In the genomic region with DNA sequence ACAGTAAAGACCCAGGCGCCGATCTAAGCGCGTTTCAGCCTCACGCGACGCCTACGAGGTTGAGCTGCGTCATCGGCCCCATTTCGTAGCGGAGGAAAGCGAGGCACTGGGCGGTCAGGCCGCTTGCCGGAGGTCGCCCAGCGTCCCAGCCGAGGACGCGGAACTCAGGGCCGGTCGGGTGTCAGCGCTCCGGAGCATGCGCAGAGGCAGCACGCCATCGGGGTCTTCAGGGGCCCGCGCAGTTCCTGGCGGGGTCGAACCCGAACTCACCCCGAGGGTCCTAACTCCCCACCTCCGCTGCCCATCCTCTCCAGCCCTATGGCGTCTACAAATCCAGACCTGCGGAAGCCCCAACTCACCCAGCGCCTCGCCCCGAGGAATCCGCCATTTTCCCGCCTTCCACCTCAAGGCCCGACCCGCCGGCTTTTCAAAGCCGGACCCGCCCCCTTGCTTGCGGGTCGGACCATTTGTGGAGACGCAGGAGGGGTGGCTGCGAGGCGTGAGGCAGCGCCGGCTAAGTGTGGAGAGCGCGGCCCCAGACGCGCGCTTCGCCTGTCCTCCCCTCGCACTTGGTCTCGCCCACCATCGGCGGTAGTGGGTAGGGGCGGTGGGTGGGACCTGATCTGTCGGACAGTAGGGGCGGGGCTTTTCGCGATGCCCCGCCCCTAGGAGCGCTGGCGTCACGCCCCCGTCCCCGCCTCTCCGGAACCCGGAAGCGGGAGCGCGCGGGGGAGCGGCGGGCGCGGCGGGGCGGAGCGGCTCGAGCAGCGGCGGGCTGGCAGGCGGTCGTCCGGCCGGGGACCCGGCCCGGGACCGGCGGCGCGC, we compare ENCODE assay signal across 1 cellular context.
TF ChIP-seq lines count a peak whose summit lies in the region.

A gene with protein sequence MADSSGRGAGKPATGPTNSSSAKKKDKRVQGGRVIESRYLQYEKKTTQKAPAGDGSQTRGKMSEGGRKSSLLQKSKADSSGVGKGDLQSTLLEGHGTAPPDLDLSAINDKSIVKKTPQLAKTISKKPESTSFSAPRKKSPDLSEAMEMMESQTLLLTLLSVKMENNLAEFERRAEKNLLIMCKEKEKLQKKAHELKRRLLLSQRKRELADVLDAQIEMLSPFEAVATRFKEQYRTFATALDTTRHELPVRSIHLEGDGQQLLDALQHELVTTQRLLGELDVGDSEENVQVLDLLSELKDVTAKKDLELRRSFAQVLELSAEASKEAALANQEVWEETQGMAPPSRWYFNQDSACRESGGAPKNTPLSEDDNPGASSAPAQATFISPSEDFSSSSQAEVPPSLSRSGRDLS (minus strand): TSS at position 418 of the 825 bp plus-strand sequence. CDS start 30 bp downstream, at position 388.
A gene with protein sequence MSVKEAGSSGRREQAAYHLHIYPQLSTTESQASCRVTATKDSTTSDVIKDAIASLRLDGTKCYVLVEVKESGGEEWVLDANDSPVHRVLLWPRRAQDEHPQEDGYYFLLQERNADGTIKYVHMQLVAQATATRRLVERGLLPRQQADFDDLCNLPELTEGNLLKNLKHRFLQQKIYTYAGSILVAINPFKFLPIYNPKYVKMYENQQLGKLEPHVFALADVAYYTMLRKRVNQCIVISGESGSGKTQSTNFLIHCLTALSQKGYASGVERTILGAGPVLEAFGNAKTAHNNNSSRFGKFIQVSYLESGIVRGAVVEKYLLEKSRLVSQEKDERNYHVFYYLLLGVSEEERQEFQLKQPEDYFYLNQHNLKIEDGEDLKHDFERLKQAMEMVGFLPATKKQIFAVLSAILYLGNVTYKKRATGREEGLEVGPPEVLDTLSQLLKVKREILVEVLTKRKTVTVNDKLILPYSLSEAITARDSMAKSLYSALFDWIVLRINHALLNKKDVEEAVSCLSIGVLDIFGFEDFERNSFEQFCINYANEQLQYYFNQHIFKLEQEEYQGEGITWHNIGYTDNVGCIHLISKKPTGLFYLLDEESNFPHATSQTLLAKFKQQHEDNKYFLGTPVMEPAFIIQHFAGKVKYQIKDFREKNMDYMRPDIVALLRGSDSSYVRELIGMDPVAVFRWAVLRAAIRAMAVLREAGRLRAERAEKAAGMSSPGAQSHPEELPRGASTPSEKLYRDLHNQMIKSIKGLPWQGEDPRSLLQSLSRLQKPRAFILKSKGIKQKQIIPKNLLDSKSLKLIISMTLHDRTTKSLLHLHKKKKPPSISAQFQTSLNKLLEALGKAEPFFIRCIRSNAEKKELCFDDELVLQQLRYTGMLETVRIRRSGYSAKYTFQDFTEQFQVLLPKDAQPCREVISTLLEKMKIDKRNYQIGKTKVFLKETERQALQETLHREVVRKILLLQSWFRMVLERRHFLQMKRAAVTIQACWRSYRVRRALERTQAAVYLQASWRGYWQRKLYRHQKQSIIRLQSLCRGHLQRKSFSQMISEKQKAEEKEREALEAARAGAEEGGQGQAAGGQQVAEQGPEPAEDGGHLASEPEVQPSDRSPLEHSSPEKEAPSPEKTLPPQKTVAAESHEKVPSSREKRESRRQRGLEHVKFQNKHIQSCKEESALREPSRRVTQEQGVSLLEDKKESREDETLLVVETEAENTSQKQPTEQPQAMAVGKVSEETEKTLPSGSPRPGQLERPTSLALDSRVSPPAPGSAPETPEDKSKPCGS (N-terminal part only) (plus strand): TSS at position 743 of the 825 bp plus-strand sequence. CDS start 25,941 bp downstream, outside the sequence.

TF ChIP-seq in WTC11, 78 proteins besides CTCF, POLR2A, EP300 and RAD21 (continued from another document):
- TF ChIP-seq, protein P1, sequence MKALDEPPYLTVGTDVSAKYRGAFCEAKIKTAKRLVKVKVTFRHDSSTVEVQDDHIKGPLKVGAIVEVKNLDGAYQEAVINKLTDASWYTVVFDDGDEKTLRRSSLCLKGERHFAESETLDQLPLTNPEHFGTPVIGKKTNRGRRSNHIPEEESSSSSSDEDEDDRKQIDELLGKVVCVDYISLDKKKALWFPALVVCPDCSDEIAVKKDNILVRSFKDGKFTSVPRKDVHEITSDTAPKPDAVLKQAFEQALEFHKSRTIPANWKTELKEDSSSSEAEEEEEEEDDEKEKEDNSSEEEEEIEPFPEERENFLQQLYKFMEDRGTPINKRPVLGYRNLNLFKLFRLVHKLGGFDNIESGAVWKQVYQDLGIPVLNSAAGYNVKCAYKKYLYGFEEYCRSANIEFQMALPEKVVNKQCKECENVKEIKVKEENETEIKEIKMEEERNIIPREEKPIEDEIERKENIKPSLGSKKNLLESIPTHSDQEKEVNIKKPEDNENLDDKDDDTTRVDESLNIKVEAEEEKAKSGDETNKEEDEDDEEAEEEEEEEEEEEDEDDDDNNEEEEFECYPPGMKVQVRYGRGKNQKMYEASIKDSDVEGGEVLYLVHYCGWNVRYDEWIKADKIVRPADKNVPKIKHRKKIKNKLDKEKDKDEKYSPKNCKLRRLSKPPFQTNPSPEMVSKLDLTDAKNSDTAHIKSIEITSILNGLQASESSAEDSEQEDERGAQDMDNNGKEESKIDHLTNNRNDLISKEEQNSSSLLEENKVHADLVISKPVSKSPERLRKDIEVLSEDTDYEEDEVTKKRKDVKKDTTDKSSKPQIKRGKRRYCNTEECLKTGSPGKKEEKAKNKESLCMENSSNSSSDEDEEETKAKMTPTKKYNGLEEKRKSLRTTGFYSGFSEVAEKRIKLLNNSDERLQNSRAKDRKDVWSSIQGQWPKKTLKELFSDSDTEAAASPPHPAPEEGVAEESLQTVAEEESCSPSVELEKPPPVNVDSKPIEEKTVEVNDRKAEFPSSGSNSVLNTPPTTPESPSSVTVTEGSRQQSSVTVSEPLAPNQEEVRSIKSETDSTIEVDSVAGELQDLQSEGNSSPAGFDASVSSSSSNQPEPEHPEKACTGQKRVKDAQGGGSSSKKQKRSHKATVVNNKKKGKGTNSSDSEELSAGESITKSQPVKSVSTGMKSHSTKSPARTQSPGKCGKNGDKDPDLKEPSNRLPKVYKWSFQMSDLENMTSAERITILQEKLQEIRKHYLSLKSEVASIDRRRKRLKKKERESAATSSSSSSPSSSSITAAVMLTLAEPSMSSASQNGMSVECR (CRISPR knock-in tag; IDR thresholded peaks at IDR 0.05; ENCODE audit: borderline replicate concordance): peak; percentile 23; the same call in 1 of the 2 replicates
- TF ChIP-seq, protein P2, sequence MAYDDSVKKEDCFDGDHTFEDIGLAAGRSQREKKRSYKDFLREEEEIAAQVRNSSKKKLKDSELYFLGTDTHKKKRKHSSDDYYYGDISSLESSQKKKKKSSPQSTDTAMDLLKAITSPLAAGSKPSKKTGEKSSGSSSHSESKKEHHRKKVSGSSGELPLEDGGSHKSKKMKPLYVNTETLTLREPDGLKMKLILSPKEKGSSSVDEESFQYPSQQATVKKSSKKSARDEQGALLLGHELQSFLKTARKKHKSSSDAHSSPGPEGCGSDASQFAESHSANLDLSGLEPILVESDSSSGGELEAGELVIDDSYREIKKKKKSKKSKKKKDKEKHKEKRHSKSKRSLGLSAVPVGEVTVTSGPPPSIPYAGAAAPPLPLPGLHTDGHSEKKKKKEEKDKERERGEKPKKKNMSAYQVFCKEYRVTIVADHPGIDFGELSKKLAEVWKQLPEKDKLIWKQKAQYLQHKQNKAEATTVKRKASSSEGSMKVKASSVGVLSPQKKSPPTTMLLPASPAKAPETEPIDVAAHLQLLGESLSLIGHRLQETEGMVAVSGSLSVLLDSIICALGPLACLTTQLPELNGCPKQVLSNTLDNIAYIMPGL (CRISPR knock-in tag; IDR thresholded peaks at IDR 0.05): no peak
- TF ChIP-seq ETV6 (CRISPR knock-in tag; IDR thresholded peaks at IDR 0.05) (peak; percentile 68), ATF1 (CRISPR knock-in tag; IDR thresholded peaks at IDR 0.05) (no peak), CBFB (CRISPR knock-in tag; IDR thresholded peaks at IDR 0.05; ENCODE audit: low read depth) (peak; percentile 66; the same call in 1 of the 2 replicates), GABPB1 (CRISPR knock-in tag; IDR thresholded peaks at IDR 0.05) (peak; percentile 60), TEAD4 (CRISPR knock-in tag; IDR thresholded peaks at IDR 0.05) (0 out of 2 replicates have a peak, but pooled peaks have one; percentile 26), ZNF232 (CRISPR knock-in tag; IDR thresholded peaks at IDR 0.05) (0 out of 2 replicates have a peak, but pooled peaks have one; percentile 35), OVOL2 (CRISPR knock-in tag; IDR thresholded peaks at IDR 0.05; ENCODE audit: borderline replicate concordance) (no peak)
- TF ChIP-seq, protein P3, sequence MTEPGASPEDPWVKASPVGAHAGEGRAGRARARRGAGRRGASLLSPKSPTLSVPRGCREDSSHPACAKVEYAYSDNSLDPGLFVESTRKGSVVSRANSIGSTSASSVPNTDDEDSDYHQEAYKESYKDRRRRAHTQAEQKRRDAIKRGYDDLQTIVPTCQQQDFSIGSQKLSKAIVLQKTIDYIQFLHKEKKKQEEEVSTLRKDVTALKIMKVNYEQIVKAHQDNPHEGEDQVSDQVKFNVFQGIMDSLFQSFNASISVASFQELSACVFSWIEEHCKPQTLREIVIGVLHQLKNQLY (CRISPR knock-in tag; IDR thresholded peaks at IDR 0.05): no peak
